15 cellular contexts compared by ENCODE assay signal in the genomic region with DNA sequence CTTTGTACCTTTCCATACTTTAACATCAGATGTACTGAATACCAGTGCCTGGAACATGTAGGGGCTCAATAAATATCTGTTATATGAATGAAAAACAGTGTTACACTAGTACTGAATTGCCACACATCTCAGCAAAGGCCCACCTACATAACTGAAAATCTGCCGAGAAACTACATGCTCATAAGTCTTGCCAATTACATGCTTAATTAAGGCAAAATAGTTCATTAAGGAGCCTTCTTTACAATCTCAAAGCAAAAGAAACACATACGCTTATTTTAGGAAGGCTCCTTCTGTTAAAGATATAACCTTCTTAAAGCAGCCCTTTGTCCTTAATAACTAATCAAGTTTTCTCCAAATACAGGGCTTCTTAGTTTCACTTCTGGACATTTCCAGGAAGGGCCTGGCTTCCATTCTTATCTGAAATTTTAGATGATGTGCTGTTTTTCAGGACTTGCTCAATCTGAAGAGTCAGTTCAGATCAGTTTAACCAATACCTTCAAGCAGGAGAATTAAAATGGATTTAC. TPM values are rescaled to one million over a fixed set of nuclear protein-coding genes. Genes with fewer than 3 reads are reported as not detected.
A peak's percentile ranks its signal among the peaks of the same experiment; 100 is the strongest.
DNase-seq lines count a peak whose midpoint lies in the region; ATAC-seq, FAIRE-seq and TF ChIP-seq lines count a peak whose summit lies in the region.
"Had no signal": no experiment of that assay in that cellular context is flagged by ENCODE, and none has a peak within 500 bp of the region (broad histone marks: within the 10 kb centered on the region; RNA-seq: fewer than 3 reads in every experiment).

No MANE protein-coding gene starts in this region.

- peak overlapping the region; percentile 6; the same call in 1 of the 2 replicates for H3K4me2 ChIP-seq in HCT116 (ENCODE audit: low read length)
- peak overlapping the region; percentile 80 for H3K4me2 ChIP-seq in HepG2 (ENCODE audit: low read depth, low read length)

- H3K4me1 ChIP-seq in HCT116 (ENCODE audit: control insufficient read depth in 1 of 2, insufficient read depth in 2 of 2, low read length in 2 of 2) (peaks cover 16 to 34% of the 10 kb centered on the region in 2 experiments; a peak in 3 of 4 replicates), HepG2 (ENCODE audit: insufficient read depth, low read length) (peaks cover 71% of the 10 kb centered on the region), spleen (peaks cover 0 to 33% (median 14%) of the 10 kb centered on the region in 6 donors)

- H3K36me3 Mint-ChIP-seq in activated CD8-positive, alpha-beta memory T cell treated with anti-CD3 and anti-CD28 coated beads, Interleukin-2, amount 10 ng/mL, durations not matched to agents 7 days and 5 days, result no peaks in the 10 kb centered on the region
- H3K36me3 Mint-ChIP-seq: activated naive CD8-positive, alpha-beta T cell; memory B cell; stimulated activated memory B cell treated with anti-CD40 and anti-IgM and Interleukin-4, amounts not matched to agents 10 μg/mL and 1 μg/mL and 100 μg/mL, for 72 hours had no signal

- WGBS in HepG2 (ENCODE audit: low lambda C conversion rate), result 35% methylated on average over 2 of the region's 2 CpGs
- WGBS in spleen, 5 donors, result 63 to 74% (median 66%) methylated on average over 2 of the region's 2 CpGs

- no peak for DNase-seq in HCT116 (ENCODE audit: low read depth, low spot score)
- peak; percentile 84 for DNase-seq in choroid plexus epithelial cell (ENCODE audit: low read depth)
- DNase-seq in HepG2 (ENCODE audit: low spot score), result peak; percentile 88
- no peak for DNase-seq in spleen
- DNase-seq in activated CD8-positive, alpha-beta memory T cell treated with anti-CD3 and anti-CD28 coated beads, Interleukin-2, amount 10 ng/mL, durations not matched to agents 7 days and 5 days, result no peak
- DNase-seq in activated T-cell treated with anti-CD3 and anti-CD28 coated beads, Interleukin-2, amount 50 U/mL, for 48 hours, result no peak
- DNase-seq in left colon, result no peak
- DNase-seq: activated CD4-positive, alpha-beta T cell treated with anti-CD3 and anti-CD28 coated beads for 1 hour; NCI-H2029 had no signal

- intact Hi-C loops in HCT116 (cut with micrococcal nuclease) (no loop called here), HepG2 (cut with micrococcal nuclease; ENCODE audit: unreplicated experiment) (loop anchor here (1.0 kb wide), 1 partner anchor 12 kb away; no protein-coding TSS in a partner anchor), spleen (cut with DNase I; ENCODE audit: low total_unique reads) (loop anchor here (10.0 kb wide), 1 partner anchor 47 kb away; no protein-coding TSS in a partner anchor), left colon (cut with DNase I, micrococcal nuclease) (no loop called here)

- H3K9me3 Mint-ChIP-seq in activated CD8-positive, alpha-beta memory T cell treated with anti-CD3 and anti-CD28 coated beads, Interleukin-2, amount 10 ng/mL, durations not matched to agents 7 days and 5 days (ENCODE audit: low read depth), result no peaks in the 10 kb centered on the region
- H3K9me3 Mint-ChIP-seq: memory B cell; stimulated activated memory B cell treated with anti-CD40 and anti-IgM and Interleukin-4, amounts not matched to agents 10 μg/mL and 1 μg/mL and 100 μg/mL, for 72 hours had no signal

- RAD21 ChIA-PET in HCT116 (lab: Charles Lee; ENCODE audit: low non-redundant PET in 1 of 2, low total read pairs in 2 of 2, uncharacterized antibody in 2 of 2, unreplicated experiment in 2 of 2), result no interaction called here

- TF ChIP-seq POLR2A in HCT116 (IDR thresholded peaks at IDR 0.05; ENCODE audit: borderline replicate concordance, extremely low read depth, insufficient read depth, insufficient read length), result no peak
- no peak for TF ChIP-seq POLR2A in HepG2 (IDR thresholded peaks at IDR 0.05; ENCODE audit: insufficient read depth in 1 of 2, low read depth in 2 of 2, low read length in 2 of 2)
- TF ChIP-seq POLR2A in spleen (IDR thresholded peaks at IDR 0.05), result no peak

- no peaks in the 10 kb centered on the region for H3K9me3 ChIP-seq in HCT116 (ENCODE audit: control insufficient read depth in 1 of 2, insufficient read depth in 1 of 2, low read depth in 1 of 2, low read length in 2 of 2)
- H3K9me3 ChIP-seq in HepG2 (ENCODE audit: low read length), result no peaks in the 10 kb centered on the region
- H3K9me3 ChIP-seq in spleen, result no peaks in the 10 kb centered on the region

- H3K27ac Mint-ChIP-seq in activated CD8-positive, alpha-beta memory T cell treated with anti-CD3 and anti-CD28 coated beads, Interleukin-2, amount 10 ng/mL, durations not matched to agents 7 days and 5 days, result no peak overlapping the region
- H3K27ac Mint-ChIP-seq: activated naive CD8-positive, alpha-beta T cell; memory B cell; stimulated activated memory B cell treated with anti-CD40 and anti-IgM and Interleukin-4, amounts not matched to agents 10 μg/mL and 1 μg/mL and 100 μg/mL, for 72 hours had no signal

- H2AFZ ChIP-seq in HCT116 (ENCODE audit: low read depth, low read length, poor library complexity, severe bottlenecking), result no peak overlapping the region
- peak overlapping the region; percentile 76 for H2AFZ ChIP-seq in HepG2 (ENCODE audit: low read length)

- no peak for TF ChIP-seq CTCF in HCT116 (IDR thresholded peaks at IDR 0.05 in 2 of 3, conservative IDR thresholded peaks at IDR 0.05 in 1 of 3; ENCODE audit: borderline replicate concordance in 1 of 3, insufficient read depth in 1 of 3, low read depth in 2 of 3, low read length in 2 of 3)
- no peak for TF ChIP-seq CTCF in choroid plexus epithelial cell (conservative IDR thresholded peaks at IDR 0.05; ENCODE audit: low read depth, low read length)
- TF ChIP-seq CTCF in HepG2 (CRISPR knock-in tag; IDR thresholded peaks at IDR 0.05), result no peak
- TF ChIP-seq CTCF in spleen (IDR thresholded peaks at IDR 0.05 in 8 of 11, conservative IDR thresholded peaks at IDR 0.05 in 3 of 11), result no peak

- no peak overlapping the region for H3K4me3 Mint-ChIP-seq in activated CD8-positive, alpha-beta memory T cell treated with anti-CD3 and anti-CD28 coated beads, Interleukin-2, amount 10 ng/mL, durations not matched to agents 7 days and 5 days
- H3K4me3 Mint-ChIP-seq: activated naive CD8-positive, alpha-beta T cell; memory B cell; stimulated activated memory B cell treated with anti-CD40 and anti-IgM and Interleukin-4, amounts not matched to agents 10 μg/mL and 1 μg/mL and 100 μg/mL, for 72 hours had no signal

- no peak for TF ChIP-seq RAD21 in HCT116 (IDR thresholded peaks at IDR 0.05; ENCODE audit: low read depth)
- TF ChIP-seq RAD21 in HepG2 (CRISPR knock-in tag; IDR thresholded peaks at IDR 0.05), result no peak

- H3K79me2 ChIP-seq in HCT116 (ENCODE audit: insufficient read depth, low read length) (no peaks in the 10 kb centered on the region), HepG2 (ENCODE audit: insufficient read depth, low read length) (no peaks in the 10 kb centered on the region)

- no peaks in the 10 kb centered on the region for H3K36me3 ChIP-seq in HCT116 (ENCODE audit: control insufficient read depth in 1 of 2, insufficient read depth in 2 of 2, low read length in 2 of 2)
- H3K36me3 ChIP-seq in HepG2 (replicated peaks in 1 of 2; ENCODE audit: control insufficient read depth in 1 of 2, insufficient read depth in 2 of 2, low read length in 2 of 2), result no peaks in the 10 kb centered on the region
- H3K36me3 ChIP-seq in spleen, result no peaks in the 10 kb centered on the region

- H3K27me3 Mint-ChIP-seq in activated CD8-positive, alpha-beta memory T cell treated with anti-CD3 and anti-CD28 coated beads, Interleukin-2, amount 10 ng/mL, durations not matched to agents 7 days and 5 days, result no peaks in the 10 kb centered on the region
- H3K27me3 Mint-ChIP-seq: activated naive CD8-positive, alpha-beta T cell; memory B cell; stimulated activated memory B cell treated with anti-CD40 and anti-IgM and Interleukin-4, amounts not matched to agents 10 μg/mL and 1 μg/mL and 100 μg/mL, for 72 hours had no signal

- CTCF ChIA-PET in HCT116 (lab: Charles Lee), result no interaction called here
- CTCF ChIA-PET in HepG2 (lab: Yijun Ruan, JAX; ENCODE audit: low intra/inter-chr PET ratio, low total read pairs), result no interaction called here
- CTCF ChIA-PET in activated CD8-positive, alpha-beta memory T cell treated with anti-CD3 and anti-CD28 coated beads, Interleukin-2, amount 10 ng/mL, durations not matched to agents 7 days and 5 days (lab: Charles Lee), result interaction anchor here (1.1 kb wide), 1 partner anchor 51 kb away, joined by 3 read pairs; no protein-coding TSS in a partner anchor

- ATAC-seq in HCT116 (no peak), HepG2 (peak; percentile 94), left colon (no peak), GM18511 (IDR thresholded peaks at IDR 0.05; ENCODE audit: unreplicated experiment) (no peak)
- no peak for ATAC-seq in activated CD8-positive, alpha-beta memory T cell treated with anti-CD3 and anti-CD28 coated beads, Interleukin-2, amount 10 ng/mL, durations not matched to agents 7 days and 5 days
- ATAC-seq: stimulated activated memory B cell treated with anti-CD40 and anti-IgM and Interleukin-4, amounts not matched to agents 10 μg/mL and 1 μg/mL and 100 μg/mL, for 72 hours had no signal

- peaks cover 13% of the 10 kb centered on the region for H3K4me1 Mint-ChIP-seq in activated CD8-positive, alpha-beta memory T cell treated with anti-CD3 and anti-CD28 coated beads, Interleukin-2, amount 10 ng/mL, durations not matched to agents 7 days and 5 days
- H3K4me1 Mint-ChIP-seq: memory B cell; stimulated activated memory B cell treated with anti-CD40 and anti-IgM and Interleukin-4, amounts not matched to agents 10 μg/mL and 1 μg/mL and 100 μg/mL, for 72 hours had no signal

- no peak for TF ChIP-seq EP300 in HepG2 (IDR thresholded peaks at IDR 0.05; ENCODE audit: low read depth in 2 of 2, low read length in 2 of 2)
- TF ChIP-seq EP300 in HepG2 (CRISPR knock-in tag; IDR thresholded peaks at IDR 0.05; ENCODE audit: borderline replicate concordance), result no peak

- in situ Hi-C loops in HepG2 (cut with HindIII; ENCODE audit: extremely low pct_ligation_motif_present, low pct_unique_long_range_greater_than_20kb), result no loop called here

- no peaks in the 10 kb centered on the region for H3K9me2 ChIP-seq in HCT116 (ENCODE audit: insufficient read depth)

- BruUV-seq in HCT116 (replicated peaks; lab: Mats Ljungman, UMichigan) (no TSS peak), HepG2 (replicated peaks; lab: Mats Ljungman, UMichigan) (TSS peak; percentile 48)

- POLR2A ChIA-PET in HCT116 (lab: Charles Lee) (interaction anchor here (2.3 kb wide), 1 partner anchor 12 kb away, joined by 7 read pairs; a partner anchor contains a TSS), HepG2 (lab: Yijun Ruan, JAX) (interaction anchor here (0.6 to 3.9 kb wide), 7 partner anchors 12 to 189 kb away, joined by 3 to 32 read pairs (median 4); a partner anchor contains a TSS)

- H3K9ac ChIP-seq in HCT116 (ENCODE audit: low read length), result no peak overlapping the region
- peak overlapping the region; percentile 66 for H3K9ac ChIP-seq in HepG2 (ENCODE audit: insufficient read depth, low read depth, low read length)

- FAIRE-seq in HepG2 (lab: Jason Lieb, UNC), result peak; percentile 18

- H4K20me1 ChIP-seq in HCT116 (ENCODE audit: insufficient read depth) (no peaks in the 10 kb centered on the region), HepG2 (ENCODE audit: insufficient read depth, low read length) (no peaks in the 10 kb centered on the region)

- H3K27ac ChIP-seq in HCT116 (ENCODE audit: low read depth, low read length) (no peak overlapping the region), HepG2 (ENCODE audit: extremely low read length, insufficient read depth, low read length) (peak overlapping the region; percentile 93), spleen (peak overlapping the region; percentile 40 to 88 (median 78))
- H3K27ac ChIP-seq: C4-2B, epithelial cell of prostate had no signal

- H3K27me3 ChIP-seq in HCT116 (ENCODE audit: insufficient read depth, low read length) (no peaks in the 10 kb centered on the region), HepG2 (ENCODE audit: control insufficient read depth in 1 of 2, insufficient read depth in 2 of 2, low read length in 2 of 2) (no peaks in the 10 kb centered on the region), spleen (replicated peaks in 1 of 7) (no peaks in the 10 kb centered on the region)

- no peak overlapping the region for H3K4me3 ChIP-seq in HCT116 (replicated peaks in 1 of 2; ENCODE audit: low read depth in 1 of 2, low read length in 2 of 2)
- peak overlapping the region; percentile 16 for H3K4me3 ChIP-seq in choroid plexus epithelial cell (ENCODE audit: low read depth, low read length)
- peak overlapping the region in 2 of 3 experiments; percentile 49 to 58; a peak in 2 of 6 replicates for H3K4me3 ChIP-seq in HepG2 (replicated peaks in 1 of 3; ENCODE audit: insufficient read depth in 1 of 3, low read depth in 2 of 3, low read length in 3 of 3)
- peak overlapping the region in 2 of 8 donors; percentile 12 to 15 for H3K4me3 ChIP-seq in spleen

RNA-seq across cellular contexts. Expression of a gene that starts 11.5 kb away (rescaled TPM):
- total RNA-seq in HCT116 (2021; ENCODE audit: unreplicated experiment), result 79.6 TPM
- polyA plus RNA-seq in HCT116 (2012), result 31.8 and 36.5 TPM in 2 replicates
- 13.0 and 19.3 TPM in 2 replicates for total RNA-seq in HepG2 (2016; rRNA removed; fragmentation: Illumina TruSeq; extraction: Trizol)
- total RNA-seq in HepG2 (2016; cell fraction: cytosol; rRNA removed; fragmentation: Illumina TruSeq; extraction: Trizol; ENCODE audit: low read depth), result 0.91 and 1.6 TPM in 2 replicates
- 12.8 and 15.0 TPM in 2 replicates for total RNA-seq in HepG2 (2016; cell fraction: insoluble cytoplasmic fraction; rRNA removed; fragmentation: Illumina TruSeq; extraction: Trizol)
- 4.2 and 5.4 TPM in 2 replicates for total RNA-seq in HepG2 (2016; cell fraction: membrane; rRNA removed; fragmentation: Illumina TruSeq; extraction: Trizol)
- total RNA-seq in HepG2 (2016; cell fraction: nucleus; rRNA removed; fragmentation: Illumina TruSeq; extraction: Trizol), result 14.1 and 15.9 TPM in 2 replicates
- polyA plus RNA-seq in HepG2 (2011; rRNA removed), result 13.9 and 19.8 TPM in 2 replicates
- polyA plus RNA-seq in HepG2 (2011; cell fraction: cytosol; rRNA removed), result 5.0 and 7.4 TPM in 2 replicates
- polyA plus RNA-seq in HepG2 (2011; cell fraction: nucleus; rRNA removed), result 8.8 and 9.7 TPM in 2 replicates
- 11.5 and 11.9 TPM in 2 replicates for polyA plus RNA-seq in HepG2 (2012)
- 0.72 and 1.1 TPM in 2 replicates for polyA plus RNA-seq in HepG2 (2016; cell fraction: cytosol; fragmentation: Illumina TruSeq; extraction: Trizol; ENCODE audit: low read depth)
- polyA plus RNA-seq in HepG2 (2016; cell fraction: insoluble cytoplasmic fraction; fragmentation: Illumina TruSeq; extraction: Trizol; ENCODE audit: low read depth), result 21.3 and 21.6 TPM in 2 replicates
- polyA plus RNA-seq in HepG2 (2016; cell fraction: membrane; fragmentation: Illumina TruSeq; extraction: Trizol; ENCODE audit: low read depth), result 1.9 and 2.7 TPM in 2 replicates
- 17.1 and 18.0 TPM in 2 replicates for polyA plus RNA-seq in HepG2 (2016; cell fraction: nucleus; fragmentation: Illumina TruSeq; extraction: Trizol; ENCODE audit: insufficient read depth, low read depth)
- polyA minus RNA-seq in HepG2 (2011; rRNA and poly(A)+ RNA removed; ENCODE audit: low replicate concordance), result 21.1 and 72.7 TPM in 2 replicates
- polyA minus RNA-seq in HepG2 (2011; cell fraction: cytosol; rRNA and poly(A)+ RNA removed), result 12.9 and 14.3 TPM in 2 replicates
- polyA minus RNA-seq in HepG2 (2011; cell fraction: nucleus; rRNA and poly(A)+ RNA removed), result 22.8 and 23.7 TPM in 2 replicates
- total RNA-seq in spleen, result 100 to 1,000 TPM in 1 of 7 donors, 10 to 100 TPM in 6; 59.5 to 102 (median 64.3) TPM
- 10 to 100 TPM; 15.3 to 45.1 (median 22.7) TPM for polyA plus RNA-seq in spleen
- 10 to 100 TPM; 36.4 to 64.2 TPM for total RNA-seq in activated CD8-positive, alpha-beta memory T cell treated with anti-CD3 and anti-CD28 coated beads, Interleukin-2, amount 10 ng/mL, durations not matched to agents 7 days and 5 days
- total RNA-seq in left colon, result 100 to 1,000 TPM; 279 to 296 TPM

Comparison
In these comparisons a context has a peak if more than half of its experiments do, and no peak if none do; other contexts are left out.
1. DNase-seq: peak in choroid plexus epithelial cell (single experiment) and HepG2 (single experiment); none in HCT116 (single experiment), spleen (single experiment), activated CD8-positive, alpha-beta memory T cell treated with anti-CD3 and anti-CD28 coated beads, Interleukin-2, amount 10 ng/mL, durations not matched to agents 7 days and 5 days (single experiment), activated T-cell treated with anti-CD3 and anti-CD28 coated beads, Interleukin-2, amount 50 U/mL, for 48 hours (0 of 2) and left colon (0 of 2).
2. H3K4me3 ChIP-seq: peak in choroid plexus epithelial cell (single experiment) and HepG2 (2 of 3); none in HCT116 (0 of 2).
3. intact Hi-C loops: an anchor here in HepG2 (1.0 kb wide) and spleen (10.0 kb wide); none called in HCT116 and left colon.